In genomic region chr11:101686514-101686913, GRCh38 we compare ENCODE assay signal across 15 cellular contexts.
A peak's percentile ranks its signal among the peaks of the same experiment; 100 is the strongest.
DNase-seq lines count a peak whose midpoint lies in the region; ATAC-seq, FAIRE-seq and TF ChIP-seq lines count a peak whose summit lies in the region.
"Had no signal": no experiment of that assay in that cellular context is flagged by ENCODE, and none has a peak within 500 bp of the region (broad histone marks: within the 10 kb centered on the region; RNA-seq: fewer than 3 reads in every experiment).

No MANE protein-coding gene starts in this region.

- no peak for TF ChIP-seq RAD21 in IMR-90 (IDR thresholded peaks at IDR 0.05; ENCODE audit: low read length)

- no peak overlapping the region for H4K91ac ChIP-seq in IMR-90 (ENCODE audit: insufficient read depth, low read depth, low read length)

- H4K20me1 ChIP-seq in IMR-90 (ENCODE audit: insufficient read depth, low read length) (no peaks in the 10 kb centered on the region), keratinocyte (ENCODE audit: control insufficient read depth, extremely low read depth, insufficient read depth, low read length) (no peaks in the 10 kb centered on the region)

- no peak overlapping the region for H2AK9ac ChIP-seq in IMR-90 (replicated peaks; ENCODE audit: low read depth, low read length, poor library complexity)

- intact Hi-C loops in IMR-90 (cut with micrococcal nuclease) = no loop called here

- CTCF ChIA-PET in IMR-90 (lab: Yijun Ruan, JAX) = no interaction called here

- dilution Hi-C loops in IMR-90 (cut with HindIII; ENCODE audit: low sequenced_read_pairs, unreplicated experiment) (no loop called here), keratinocyte (cut with MboI; ENCODE audit: extremely low pct_ligation_motif_present, low sequenced_read_pairs) (no loop called here)

- peak overlapping the region; percentile 32; the same call in 1 of the 2 replicates for H3K4ac ChIP-seq in IMR-90 (ENCODE audit: low read depth, low read length)

- H3K9ac ChIP-seq in IMR-90 (ENCODE audit: low read depth, low read length) (no peak overlapping the region), keratinocyte (ENCODE audit: control insufficient read depth, extremely low read depth, insufficient read depth, low read length) (no peak overlapping the region)

- FAIRE-seq in keratinocyte (lab: Jason Lieb, UNC) = peak; percentile 89
- FAIRE-seq: G401.6 had no signal

- H3K9me1 ChIP-seq in IMR-90 (ENCODE audit: insufficient read depth, low read length) (peaks cover 3% of the 10 kb centered on the region; the same call in 1 of the 2 replicates), keratinocyte (ENCODE audit: control insufficient read depth, extremely low read depth, insufficient read depth, low read length) (no peaks in the 10 kb centered on the region)

- no peak overlapping the region for H3K4me2 ChIP-seq in IMR-90 (ENCODE audit: low read depth, low read length)
- H3K4me2 ChIP-seq in keratinocyte (ENCODE audit: control insufficient read depth, extremely low read depth, insufficient read depth, low read depth, low read length) = peak overlapping the region; percentile 7

- TF ChIP-seq CTCF in IMR-90 (conservative IDR thresholded peaks at IDR 0.05; ENCODE audit: low read depth, low read length) = no peak
- TF ChIP-seq CTCF in keratinocyte (optimal IDR thresholded peaks at IDR 0.05 in 1 of 3, IDR thresholded peaks at IDR 0.05 in 1 of 3, conservative IDR thresholded peaks at IDR 0.05 in 1 of 3; ENCODE audit: extremely low read depth in 1 of 3, insufficient read depth in 2 of 3, low read length in 3 of 3) = no peak

- no peaks in the 10 kb centered on the region for H3K79me1 ChIP-seq in IMR-90 (ENCODE audit: low read depth in 1 of 2, low read length in 2 of 2)

- peak overlapping the region; percentile 28; the same call in 1 of the 2 replicates for H2BK120ac ChIP-seq in IMR-90 (ENCODE audit: low read depth, low read length)

- POLR2A ChIA-PET in IMR-90 (lab: Charles Lee; ENCODE audit: unreplicated experiment) = no interaction called here

- H4K5ac ChIP-seq in IMR-90 (ENCODE audit: low read depth, low read length) = no peak overlapping the region

- H3K14ac ChIP-seq in IMR-90 (replicated peaks; ENCODE audit: low read depth, low read length) = no peak overlapping the region

- ATAC-seq in IMR-90 (ENCODE audit: low read depth) (0 out of 2 replicates have a peak, but pooled peaks have one; percentile 24), HG03135 (IDR thresholded peaks at IDR 0.05; ENCODE audit: unreplicated experiment) (no peak), HG03139 (IDR thresholded peaks at IDR 0.05; ENCODE audit: unreplicated experiment) (no peak)
- ATAC-seq: activated CD8-positive, alpha-beta T cell treated with anti-CD3 and anti-CD28 coated beads for 36 hours; mucosa of descending colon had no signal

- H3K79me2 ChIP-seq in ACC112 (ENCODE audit: control insufficient read depth, insufficient read depth, low read length, unreplicated experiment) (no peaks in the 10 kb centered on the region), keratinocyte (ENCODE audit: control insufficient read depth, insufficient read depth, low read length) (no peaks in the 10 kb centered on the region)

- H3K18ac ChIP-seq in IMR-90 (ENCODE audit: low read depth, low read length) = no peak overlapping the region

- H3K9me3 ChIP-seq in IMR-90 (ENCODE audit: control insufficient read depth, insufficient read depth, low read length) = peaks cover 4% of the 10 kb centered on the region
- H3K9me3 ChIP-seq in keratinocyte (ENCODE audit: control insufficient read depth, low read depth, low read length) = no peaks in the 10 kb centered on the region
- H3K9me3 ChIP-seq: mucosa of descending colon had no signal

- 0 out of 4 replicates have a peak overlapping the region, but pooled peaks of 1 of the 2 experiments have one; percentile 22 for H4K8ac ChIP-seq in IMR-90 (ENCODE audit: low read depth in 2 of 2, low read length in 2 of 2)

- H2BK15ac ChIP-seq in IMR-90 (ENCODE audit: low read depth, low read length) = no peak overlapping the region

- peak overlapping the region; percentile 63 for H3K27ac ChIP-seq in ACC112 (ENCODE audit: low read depth, low read length)
- H3K27ac ChIP-seq in IMR-90 (ENCODE audit: insufficient read depth, low read length) = no peak overlapping the region
- peak overlapping the region; percentile 45 for H3K27ac ChIP-seq in keratinocyte (ENCODE audit: control insufficient read depth, insufficient read depth, low read length)
- H3K27ac ChIP-seq: right atrium auricular region, tibial artery had no signal

- H3K27me3 ChIP-seq in ACC112 (ENCODE audit: insufficient read depth, low read length) (no peaks in the 10 kb centered on the region), IMR-90 (ENCODE audit: control insufficient read depth, insufficient read depth, low read length) (no peaks in the 10 kb centered on the region), keratinocyte (ENCODE audit: control insufficient read depth, extremely low read depth, insufficient read depth, low read length) (no peaks in the 10 kb centered on the region)
- H3K27me3 ChIP-seq: right atrium auricular region, tibial artery had no signal

- no peak overlapping the region for H2AK5ac ChIP-seq in IMR-90 (ENCODE audit: low read depth, low read length)

- no TSS peak for BruUV-seq in IMR-90 (replicated peaks; lab: Mats Ljungman, UMichigan)

- no peak overlapping the region for H3K56ac ChIP-seq in IMR-90 (ENCODE audit: extremely low read depth, insufficient read depth, low read length)

- peak; percentile 80 for DNase-seq in IMR-90
- peak; percentile 53 for DNase-seq in brain pericyte (ENCODE audit: low read depth, low spot score)
- peak; percentile 50 for DNase-seq in keratinocyte (ENCODE audit: low read depth, low spot score)
- no peak for DNase-seq in stimulated activated CD4-positive, alpha-beta T cell treated with anti-CD3 and anti-CD28 coated beads, Interleukin-4, amount 100 ng/mL, for 1 hour
- DNase-seq in anterior cingulate cortex (lab: John Stamatoyannopoulos, UW) = no peak
- DNase-seq: activated CD8-positive, alpha-beta T cell treated with anti-CD3 and anti-CD28 coated beads for 36 hours; mucosa of descending colon; NCI-H1436 treated with DMSO at 0.1 percent for 48 hours; NK-92 treated with Interleukin-12 subunit alpha and Interleukin-12 subunit beta, amount 100 ng/mL, for 24 hours; tibial artery had no signal

- no peak overlapping the region for H2BK20ac ChIP-seq in IMR-90 (ENCODE audit: low read depth, low read length)

- no peak overlapping the region for H3K23ac ChIP-seq in IMR-90 (ENCODE audit: low read depth, low read length)

- peak overlapping the region; percentile 15 for H2BK5ac ChIP-seq in IMR-90 (ENCODE audit: low read depth, low read length, poor library complexity, severe bottlenecking)

- 0% methylated on average over 1 of the region's 2 CpGs; no CpG with 5 or more reads in 1 of the 2 experiments for WGBS in IMR-90 (ENCODE audit: extremely low coverage in 2 of 2, insufficient read length in 1 of 2), 2 experiments

- no peak for TF ChIP-seq POLR2A in IMR-90 (IDR thresholded peaks at IDR 0.05; ENCODE audit: low read depth, low read length)

- H3K4me3 ChIP-seq in ACC112 (ENCODE audit: low read depth, low read length) (no peak overlapping the region), IMR-90 (ENCODE audit: insufficient read depth, low read depth, low read length) (no peak overlapping the region), keratinocyte (ENCODE audit: control insufficient read depth in 2 of 3, extremely low read depth in 1 of 3, insufficient read depth in 2 of 3, low read depth in 1 of 3, low read length in 3 of 3) (no peak overlapping the region)
- H3K4me3 ChIP-seq: mucosa of descending colon, right atrium auricular region, tibial artery had no signal

- H2AFZ ChIP-seq in ACC112 (ENCODE audit: low read length, unreplicated experiment) (no peak overlapping the region), IMR-90 (replicated peaks; ENCODE audit: low read length, poor library complexity) (no peak overlapping the region), keratinocyte (ENCODE audit: control insufficient read depth, low read length) (peak overlapping the region; percentile 18)

- H3K4me1 ChIP-seq in ACC112 (ENCODE audit: control insufficient read depth, insufficient read depth, low read length, unreplicated experiment) = peaks cover 8% of the 10 kb centered on the region
- H3K4me1 ChIP-seq in IMR-90 (ENCODE audit: control insufficient read depth, insufficient read depth, low read length) = peaks cover 2% of the 10 kb centered on the region; the same call in 1 of the 2 replicates
- H3K4me1 ChIP-seq in keratinocyte (ENCODE audit: control insufficient read depth, extremely low read depth, insufficient read depth, low read length) = peaks cover 9% of the 10 kb centered on the region
- H3K4me1 ChIP-seq: right atrium auricular region, tibial artery had no signal

- in situ Hi-C loops in IMR-90 (cut with MboI; ENCODE audit: low sequenced_read_pairs) = no loop called here

- H3K36me3 ChIP-seq in ACC112 (ENCODE audit: insufficient read depth, low read length) (no peaks in the 10 kb centered on the region), IMR-90 (ENCODE audit: control insufficient read depth, insufficient read depth, low read length) (no peaks in the 10 kb centered on the region), keratinocyte (ENCODE audit: control insufficient read depth in 2 of 2, extremely low read depth in 1 of 2, insufficient read depth in 2 of 2, low read length in 2 of 2) (no peaks in the 10 kb centered on the region)
- H3K36me3 ChIP-seq: right atrium auricular region, tibial artery had no signal

TF ChIP-seq in IMR-90, 13 proteins besides CTCF, POLR2A, EP300 and RAD21 (continues in another document):
- no peak for TF ChIP-seq FOS (IDR thresholded peaks at IDR 0.05; ENCODE audit: low read depth, low read length)
- TF ChIP-seq MXI1 (IDR thresholded peaks at IDR 0.05; ENCODE audit: borderline replicate concordance, low read depth, low read length) = no peak
- no peak for TF ChIP-seq BHLHE40 (IDR thresholded peaks at IDR 0.05; ENCODE audit: low read depth, low read length)
- no peak for TF ChIP-seq ELK1 (IDR thresholded peaks at IDR 0.05; ENCODE audit: borderline replicate concordance, low read depth, low read length)

Comparison
In these comparisons a context has a peak if more than half of its experiments do, and no peak if none do; other contexts are left out.
1. DNase-seq: peak in IMR-90 (single experiment), brain pericyte (single experiment) and keratinocyte (single experiment); none in stimulated activated CD4-positive, alpha-beta T cell treated with anti-CD3 and anti-CD28 coated beads, Interleukin-4, amount 100 ng/mL, for 1 hour (single experiment) and anterior cingulate cortex (0 of 58).